In the genomic region with DNA sequence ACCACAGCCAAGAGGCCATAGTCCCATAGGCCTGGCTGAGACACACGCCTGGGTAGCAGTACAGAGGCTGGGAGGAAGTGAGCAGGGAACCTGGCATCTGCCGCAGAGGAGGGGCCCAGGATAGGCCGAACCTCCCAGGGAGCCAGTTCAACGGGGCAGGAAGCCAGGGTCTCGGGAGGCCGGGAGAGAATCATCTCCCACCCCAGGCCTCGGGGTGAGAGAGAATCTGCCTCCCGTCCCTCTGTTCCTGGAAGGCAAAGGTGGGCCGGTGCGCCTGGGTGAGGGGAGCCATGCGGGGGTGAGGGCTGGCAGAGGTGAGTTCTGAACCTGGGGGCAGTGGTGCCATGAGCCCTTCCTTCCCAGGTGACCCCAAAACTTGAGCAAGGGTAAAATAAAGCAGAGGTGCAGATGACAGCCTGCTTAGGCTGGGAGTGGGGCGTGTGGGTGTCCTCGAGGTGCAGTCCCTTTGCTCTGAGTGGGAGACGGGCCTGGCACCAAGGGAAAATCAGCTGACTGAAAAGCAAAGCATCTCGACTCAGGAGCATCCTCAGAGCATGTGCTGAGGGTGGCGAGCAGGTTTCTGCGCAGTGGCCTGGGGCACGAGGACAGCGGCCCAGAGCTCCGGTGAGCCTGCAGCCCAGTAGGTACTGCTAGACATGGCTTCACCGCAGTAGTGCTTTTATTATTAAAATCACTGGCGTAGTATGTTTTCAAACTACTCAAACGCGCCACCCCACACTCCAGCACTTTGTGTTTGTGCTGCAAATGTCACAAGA, we compare ENCODE assay signal across 1 cellular context.
TF ChIP-seq lines count a peak whose summit lies in the region.

No MANE protein-coding gene starts in this region.

TF ChIP-seq in K562, 482 proteins besides CTCF, POLR2A, EP300 and RAD21:
- TF ChIP-seq FIP1L1 (IDR thresholded peaks at IDR 0.05; ENCODE audit: low read depth, low read length, poor library complexity, severe bottlenecking) (no peak), SAFB2 (IDR thresholded peaks at IDR 0.05; ENCODE audit: borderline replicate concordance, low read depth, low read length, severe bottlenecking) (no peak), ZNF79 (CRISPR knock-in tag; IDR thresholded peaks at IDR 0.05; ENCODE audit: low read depth) (no peak), RBM15 (IDR thresholded peaks at IDR 0.05; ENCODE audit: insufficient read depth, low read length) (no peak), ZEB2 (IDR thresholded peaks at IDR 0.05) (no peak)
- TF ChIP-seq, protein P1, sequence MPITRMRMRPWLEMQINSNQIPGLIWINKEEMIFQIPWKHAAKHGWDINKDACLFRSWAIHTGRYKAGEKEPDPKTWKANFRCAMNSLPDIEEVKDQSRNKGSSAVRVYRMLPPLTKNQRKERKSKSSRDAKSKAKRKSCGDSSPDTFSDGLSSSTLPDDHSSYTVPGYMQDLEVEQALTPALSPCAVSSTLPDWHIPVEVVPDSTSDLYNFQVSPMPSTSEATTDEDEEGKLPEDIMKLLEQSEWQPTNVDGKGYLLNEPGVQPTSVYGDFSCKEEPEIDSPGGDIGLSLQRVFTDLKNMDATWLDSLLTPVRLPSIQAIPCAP (CRISPR knock-in tag; IDR thresholded peaks at IDR 0.05; ENCODE audit: borderline replicate concordance), result no peak
- TF ChIP-seq, protein P2, sequence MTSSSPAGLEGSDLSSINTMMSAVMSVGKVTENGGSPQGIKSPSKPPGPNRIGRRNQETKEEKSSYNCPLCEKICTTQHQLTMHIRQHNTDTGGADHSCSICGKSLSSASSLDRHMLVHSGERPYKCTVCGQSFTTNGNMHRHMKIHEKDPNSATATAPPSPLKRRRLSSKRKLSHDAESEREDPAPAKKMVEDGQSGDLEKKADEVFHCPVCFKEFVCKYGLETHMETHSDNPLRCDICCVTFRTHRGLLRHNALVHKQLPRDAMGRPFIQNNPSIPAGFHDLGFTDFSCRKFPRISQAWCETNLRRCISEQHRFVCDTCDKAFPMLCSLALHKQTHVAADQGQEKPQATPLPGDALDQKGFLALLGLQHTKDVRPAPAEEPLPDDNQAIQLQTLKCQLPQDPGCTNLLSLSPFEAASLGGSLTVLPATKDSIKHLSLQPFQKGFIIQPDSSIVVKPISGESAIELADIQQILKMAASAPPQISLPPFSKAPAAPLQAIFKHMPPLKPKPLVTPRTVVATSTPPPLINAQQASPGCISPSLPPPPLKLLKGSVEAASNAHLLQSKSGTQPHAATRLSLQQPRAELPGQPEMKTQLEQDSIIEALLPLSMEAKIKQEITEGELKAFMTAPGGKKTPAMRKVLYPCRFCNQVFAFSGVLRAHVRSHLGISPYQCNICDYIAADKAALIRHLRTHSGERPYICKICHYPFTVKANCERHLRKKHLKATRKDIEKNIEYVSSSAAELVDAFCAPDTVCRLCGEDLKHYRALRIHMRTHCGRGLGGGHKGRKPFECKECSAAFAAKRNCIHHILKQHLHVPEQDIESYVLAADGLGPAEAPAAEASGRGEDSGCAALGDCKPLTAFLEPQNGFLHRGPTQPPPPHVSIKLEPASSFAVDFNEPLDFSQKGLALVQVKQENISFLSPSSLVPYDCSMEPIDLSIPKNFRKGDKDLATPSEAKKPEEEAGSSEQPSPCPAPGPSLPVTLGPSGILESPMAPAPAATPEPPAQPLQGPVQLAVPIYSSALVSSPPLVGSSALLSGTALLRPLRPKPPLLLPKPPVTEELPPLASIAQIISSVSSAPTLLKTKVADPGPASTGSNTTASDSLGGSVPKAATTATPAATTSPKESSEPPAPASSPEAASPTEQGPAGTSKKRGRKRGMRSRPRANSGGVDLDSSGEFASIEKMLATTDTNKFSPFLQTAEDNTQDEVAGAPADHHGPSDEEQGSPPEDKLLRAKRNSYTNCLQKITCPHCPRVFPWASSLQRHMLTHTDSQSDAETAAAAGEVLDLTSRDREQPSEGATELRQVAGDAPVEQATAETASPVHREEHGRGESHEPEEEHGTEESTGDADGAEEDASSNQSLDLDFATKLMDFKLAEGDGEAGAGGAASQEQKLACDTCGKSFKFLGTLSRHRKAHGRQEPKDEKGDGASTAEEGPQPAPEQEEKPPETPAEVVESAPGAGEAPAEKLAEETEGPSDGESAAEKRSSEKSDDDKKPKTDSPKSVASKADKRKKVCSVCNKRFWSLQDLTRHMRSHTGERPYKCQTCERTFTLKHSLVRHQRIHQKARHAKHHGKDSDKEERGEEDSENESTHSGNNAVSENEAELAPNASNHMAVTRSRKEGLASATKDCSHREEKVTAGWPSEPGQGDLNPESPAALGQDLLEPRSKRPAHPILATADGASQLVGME (CRISPR knock-in tag; IDR thresholded peaks at IDR 0.05), result no peak
- TF ChIP-seq, protein P3, sequence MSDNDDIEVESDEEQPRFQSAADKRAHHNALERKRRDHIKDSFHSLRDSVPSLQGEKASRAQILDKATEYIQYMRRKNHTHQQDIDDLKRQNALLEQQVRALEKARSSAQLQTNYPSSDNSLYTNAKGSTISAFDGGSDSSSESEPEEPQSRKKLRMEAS (CRISPR knock-in tag; IDR thresholded peaks at IDR 0.05), result 0 out of 2 replicates have a peak, but pooled peaks have one; percentile 9
- TF ChIP-seq, protein P4, sequence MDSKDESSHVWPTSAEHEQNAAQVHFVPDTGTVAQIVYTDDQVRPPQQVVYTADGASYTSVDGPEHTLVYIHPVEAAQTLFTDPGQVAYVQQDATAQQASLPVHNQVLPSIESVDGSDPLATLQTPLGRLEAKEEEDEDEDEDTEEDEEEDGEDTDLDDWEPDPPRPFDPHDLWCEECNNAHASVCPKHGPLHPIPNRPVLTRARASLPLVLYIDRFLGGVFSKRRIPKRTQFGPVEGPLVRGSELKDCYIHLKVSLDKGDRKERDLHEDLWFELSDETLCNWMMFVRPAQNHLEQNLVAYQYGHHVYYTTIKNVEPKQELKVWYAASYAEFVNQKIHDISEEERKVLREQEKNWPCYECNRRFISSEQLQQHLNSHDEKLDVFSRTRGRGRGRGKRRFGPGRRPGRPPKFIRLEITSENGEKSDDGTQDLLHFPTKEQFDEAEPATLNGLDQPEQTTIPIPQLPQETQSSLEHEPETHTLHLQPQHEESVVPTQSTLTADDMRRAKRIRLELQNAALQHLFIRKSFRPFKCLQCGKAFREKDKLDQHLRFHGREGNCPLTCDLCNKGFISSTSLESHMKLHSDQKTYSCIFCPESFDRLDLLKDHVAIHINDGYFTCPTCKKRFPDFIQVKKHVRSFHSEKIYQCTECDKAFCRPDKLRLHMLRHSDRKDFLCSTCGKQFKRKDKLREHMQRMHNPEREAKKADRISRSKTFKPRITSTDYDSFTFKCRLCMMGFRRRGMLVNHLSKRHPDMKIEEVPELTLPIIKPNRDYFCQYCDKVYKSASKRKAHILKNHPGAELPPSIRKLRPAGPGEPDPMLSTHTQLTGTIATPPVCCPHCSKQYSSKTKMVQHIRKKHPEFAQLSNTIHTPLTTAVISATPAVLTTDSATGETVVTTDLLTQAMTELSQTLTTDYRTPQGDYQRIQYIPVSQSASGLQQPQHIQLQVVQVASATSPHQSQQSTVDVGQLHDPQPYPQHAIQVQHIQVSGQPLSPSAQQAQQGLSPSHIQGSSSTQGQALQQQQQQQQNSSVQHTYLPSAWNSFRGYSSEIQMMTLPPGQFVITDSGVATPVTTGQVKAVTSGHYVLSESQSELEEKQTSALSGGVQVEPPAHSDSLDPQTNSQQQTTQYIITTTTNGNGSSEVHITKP (IDR thresholded peaks at IDR 0.05; ENCODE audit: partially characterized antibody), result no peak
- TF ChIP-seq, protein P5, sequence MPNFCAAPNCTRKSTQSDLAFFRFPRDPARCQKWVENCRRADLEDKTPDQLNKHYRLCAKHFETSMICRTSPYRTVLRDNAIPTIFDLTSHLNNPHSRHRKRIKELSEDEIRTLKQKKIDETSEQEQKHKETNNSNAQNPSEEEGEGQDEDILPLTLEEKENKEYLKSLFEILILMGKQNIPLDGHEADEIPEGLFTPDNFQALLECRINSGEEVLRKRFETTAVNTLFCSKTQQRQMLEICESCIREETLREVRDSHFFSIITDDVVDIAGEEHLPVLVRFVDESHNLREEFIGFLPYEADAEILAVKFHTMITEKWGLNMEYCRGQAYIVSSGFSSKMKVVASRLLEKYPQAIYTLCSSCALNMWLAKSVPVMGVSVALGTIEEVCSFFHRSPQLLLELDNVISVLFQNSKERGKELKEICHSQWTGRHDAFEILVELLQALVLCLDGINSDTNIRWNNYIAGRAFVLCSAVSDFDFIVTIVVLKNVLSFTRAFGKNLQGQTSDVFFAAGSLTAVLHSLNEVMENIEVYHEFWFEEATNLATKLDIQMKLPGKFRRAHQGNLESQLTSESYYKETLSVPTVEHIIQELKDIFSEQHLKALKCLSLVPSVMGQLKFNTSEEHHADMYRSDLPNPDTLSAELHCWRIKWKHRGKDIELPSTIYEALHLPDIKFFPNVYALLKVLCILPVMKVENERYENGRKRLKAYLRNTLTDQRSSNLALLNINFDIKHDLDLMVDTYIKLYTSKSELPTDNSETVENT (CRISPR knock-in tag; IDR thresholded peaks at IDR 0.05), result no peak
- TF ChIP-seq, protein P6, sequence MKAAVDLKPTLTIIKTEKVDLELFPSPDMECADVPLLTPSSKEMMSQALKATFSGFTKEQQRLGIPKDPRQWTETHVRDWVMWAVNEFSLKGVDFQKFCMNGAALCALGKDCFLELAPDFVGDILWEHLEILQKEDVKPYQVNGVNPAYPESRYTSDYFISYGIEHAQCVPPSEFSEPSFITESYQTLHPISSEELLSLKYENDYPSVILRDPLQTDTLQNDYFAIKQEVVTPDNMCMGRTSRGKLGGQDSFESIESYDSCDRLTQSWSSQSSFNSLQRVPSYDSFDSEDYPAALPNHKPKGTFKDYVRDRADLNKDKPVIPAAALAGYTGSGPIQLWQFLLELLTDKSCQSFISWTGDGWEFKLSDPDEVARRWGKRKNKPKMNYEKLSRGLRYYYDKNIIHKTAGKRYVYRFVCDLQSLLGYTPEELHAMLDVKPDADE (conservative IDR thresholded peaks at IDR 0.05; ENCODE audit: control insufficient read depth, low read depth, low read length), result 0 out of 2 replicates have a peak, but pooled peaks have one; percentile 11
- TF ChIP-seq, protein P7, sequence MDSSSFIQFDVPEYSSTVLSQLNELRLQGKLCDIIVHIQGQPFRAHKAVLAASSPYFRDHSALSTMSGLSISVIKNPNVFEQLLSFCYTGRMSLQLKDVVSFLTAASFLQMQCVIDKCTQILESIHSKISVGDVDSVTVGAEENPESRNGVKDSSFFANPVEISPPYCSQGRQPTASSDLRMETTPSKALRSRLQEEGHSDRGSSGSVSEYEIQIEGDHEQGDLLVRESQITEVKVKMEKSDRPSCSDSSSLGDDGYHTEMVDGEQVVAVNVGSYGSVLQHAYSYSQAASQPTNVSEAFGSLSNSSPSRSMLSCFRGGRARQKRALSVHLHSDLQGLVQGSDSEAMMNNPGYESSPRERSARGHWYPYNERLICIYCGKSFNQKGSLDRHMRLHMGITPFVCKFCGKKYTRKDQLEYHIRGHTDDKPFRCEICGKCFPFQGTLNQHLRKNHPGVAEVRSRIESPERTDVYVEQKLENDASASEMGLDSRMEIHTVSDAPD (CRISPR knock-in tag; IDR thresholded peaks at IDR 0.05), result no peak
TF ChIP-seq in K562: peak in this region for 2.
